ENCODE assay signal across 11 cellular contexts in genomic region chr11:73158356-73159051, GRCh38. TPM values are rescaled to one million over a fixed set of nuclear protein-coding genes. Genes with fewer than 3 reads are reported as not detected.
DNase-seq lines count a peak whose midpoint lies in the region; ATAC-seq, FAIRE-seq and TF ChIP-seq lines count a peak whose summit lies in the region.
"Had no signal": no experiment of that assay in that cellular context is flagged by ENCODE, and none has a peak within 500 bp of the region (broad histone marks: within the 10 kb centered on the region; RNA-seq: fewer than 3 reads in every experiment).

No MANE protein-coding gene starts in this region.

- H3F3A ChIP-seq in SU-DHL-6 (ENCODE audit: insufficient read depth): peaks cover 32% of the 10 kb centered on the region

- H2AFZ ChIP-seq in SU-DHL-6 (ENCODE audit: low read depth, low read length, severe bottlenecking): no peak overlapping the region

- DNase-seq in GM12892 (ENCODE audit: insufficient read length) (no peak), left ventricle myocardium superior (no peak), left colon (no peak), glutamatergic neuron (no peak), NCI-H187 (lab: John Stamatoyannopoulos, UW) (no peak)
- no peak for DNase-seq in stimulated activated naive CD4-positive, alpha-beta T cell treated with Interleukin-2 at 50 U/mL for 16 hours (lab: John Stamatoyannopoulos, UW)
- DNase-seq: activated T-cell treated with anti-CD3 and anti-CD28 coated beads for 4 hours had no signal

- ATAC-seq in left ventricle myocardium superior (peak; percentile 35), left colon (no peak)

- no peaks in the 10 kb centered on the region for H3K79me2 ChIP-seq in SU-DHL-6 (ENCODE audit: insufficient read depth, low read length)

- TF ChIP-seq POLR2A in GM12892 (IDR thresholded peaks at IDR 0.05; ENCODE audit: low read depth, low read length): 0 out of 2 replicates have a peak, but pooled peaks have one; percentile 15

- peak overlapping the region; percentile 51 for H3K4me2 ChIP-seq in SU-DHL-6 (ENCODE audit: low read depth, low read length, poor library complexity, severe bottlenecking)

- H3K4me1 Mint-ChIP-seq in glutamatergic neuron (ENCODE audit: low read depth, unreplicated experiment): peaks cover 8% of the 10 kb centered on the region

- peaks cover 34 to 52% (median 38%) of the 10 kb centered on the region in 3 donors for H3K4me1 ChIP-seq in skeletal muscle tissue (ENCODE audit: control insufficient read depth in 3 of 3, insufficient read depth in 3 of 3, low read length in 3 of 3)

- H3K27me3 ChIP-seq in SU-DHL-6 (ENCODE audit: low read length) (no peaks in the 10 kb centered on the region), skeletal muscle tissue (ENCODE audit: control insufficient read depth in 3 of 3, insufficient read depth in 3 of 3, low read length in 3 of 3) (no peaks in the 10 kb centered on the region)

- no peaks in the 10 kb centered on the region for H3K36me3 Mint-ChIP-seq in glutamatergic neuron (ENCODE audit: unreplicated experiment)

- H3K27ac Mint-ChIP-seq in glutamatergic neuron (ENCODE audit: unreplicated experiment): no peak overlapping the region

- H3K9me3 ChIP-seq in SU-DHL-6 (ENCODE audit: insufficient read depth, low read length) (no peaks in the 10 kb centered on the region), skeletal muscle tissue (ENCODE audit: control insufficient read depth in 3 of 3, low read length in 3 of 3) (no peaks in the 10 kb centered on the region)

- H3K36me3 ChIP-seq in SU-DHL-6 (ENCODE audit: low read length): no peaks in the 10 kb centered on the region
- H3K36me3 ChIP-seq in skeletal muscle tissue (ENCODE audit: control insufficient read depth in 3 of 3, insufficient read depth in 3 of 3, low read length in 3 of 3): no peaks in the 10 kb centered on the region

- H3K9ac ChIP-seq in SU-DHL-6 (ENCODE audit: low read length): peak overlapping the region; percentile 52
- peak overlapping the region in 1 of 3 donors; percentile 26 for H3K9ac ChIP-seq in skeletal muscle tissue (ENCODE audit: low read depth in 1 of 3, low read length in 3 of 3)

- H3K27me3 Mint-ChIP-seq in glutamatergic neuron (ENCODE audit: unreplicated experiment): peaks cover 12% of the 10 kb centered on the region

- H4K20me1 ChIP-seq in SU-DHL-6 (ENCODE audit: low read depth, low read length): no peaks in the 10 kb centered on the region

- intact Hi-C loops in left ventricle myocardium superior (cut with micrococcal nuclease) (no loop called here), left colon (cut with DNase I, micrococcal nuclease) (no loop called here)

- H3K9me3 Mint-ChIP-seq in glutamatergic neuron (ENCODE audit: unreplicated experiment): peaks cover 7% of the 10 kb centered on the region

- no peaks in the 10 kb centered on the region for H3K9me2 ChIP-seq in SU-DHL-6 (replicated peaks; ENCODE audit: insufficient read depth, low read length)

- H3K27ac ChIP-seq in SU-DHL-6 (ENCODE audit: low read depth, low read length) (peak overlapping the region; percentile 99), skeletal muscle tissue (ENCODE audit: low read depth, low read length) (peak overlapping the region; percentile 61)

- H3K4me3 ChIP-seq in SU-DHL-6 (ENCODE audit: insufficient read depth, low read length, poor library complexity, severe bottlenecking) (no peak overlapping the region), skeletal muscle tissue (ENCODE audit: low read length in 3 of 3) (no peak overlapping the region)

- no peak overlapping the region for H3K4me3 Mint-ChIP-seq in glutamatergic neuron (ENCODE audit: unreplicated experiment)
- H3K4me3 Mint-ChIP-seq: T-helper 1 cell treated with Interleukin-12 subunit alpha and Interleukin-12 subunit beta and Interleukin-4 antibody, amounts not matched to agents 30 μg/mL and 1 μg/mL, for 36 hours had no signal

- no peak for TF ChIP-seq CTCF in SU-DHL-6 (IDR thresholded peaks at IDR 0.05; ENCODE audit: insufficient read depth, low read length, poor library complexity, severe bottlenecking)
- no peak for TF ChIP-seq CTCF in glutamatergic neuron (IDR thresholded peaks at IDR 0.05; ENCODE audit: partially characterized antibody, unreplicated experiment)

- peak; percentile 48 for FAIRE-seq in GM12892 (lab: Jason Lieb, UNC)

RNA-seq across cellular contexts. Expression of gene FCHSD2, which starts 16.4 kb away (rescaled TPM):
- 70.2 TPM for polyA plus RNA-seq in GM12892 (2012; ENCODE audit: missing spikeins)
- 32.7 TPM for total RNA-seq in left ventricle myocardium superior
- 19.8 TPM for total RNA-seq in skeletal muscle tissue
- 10 to 100 TPM; 20.0 to 22.1 TPM for total RNA-seq in left colon
- 19.7 TPM for total RNA-seq in glutamatergic neuron (ENCODE audit: unreplicated experiment)

RNA-seq across cellular contexts. Expression of gene P2RY2, which starts 59.6 kb away (rescaled TPM):
- polyA plus RNA-seq in GM12892 (2012; ENCODE audit: missing spikeins): not detected
- total RNA-seq in left ventricle myocardium superior: 19.7 TPM
- 1.0 TPM for total RNA-seq in skeletal muscle tissue
- total RNA-seq in left colon: 10 to 100 TPM; 14.5 to 20.4 TPM
- total RNA-seq in glutamatergic neuron (ENCODE audit: unreplicated experiment): 0.69 TPM
- total RNA-seq: NCI-H460 had no signal
